ENCODE assay signal across 1 cellular context in the genomic region with DNA sequence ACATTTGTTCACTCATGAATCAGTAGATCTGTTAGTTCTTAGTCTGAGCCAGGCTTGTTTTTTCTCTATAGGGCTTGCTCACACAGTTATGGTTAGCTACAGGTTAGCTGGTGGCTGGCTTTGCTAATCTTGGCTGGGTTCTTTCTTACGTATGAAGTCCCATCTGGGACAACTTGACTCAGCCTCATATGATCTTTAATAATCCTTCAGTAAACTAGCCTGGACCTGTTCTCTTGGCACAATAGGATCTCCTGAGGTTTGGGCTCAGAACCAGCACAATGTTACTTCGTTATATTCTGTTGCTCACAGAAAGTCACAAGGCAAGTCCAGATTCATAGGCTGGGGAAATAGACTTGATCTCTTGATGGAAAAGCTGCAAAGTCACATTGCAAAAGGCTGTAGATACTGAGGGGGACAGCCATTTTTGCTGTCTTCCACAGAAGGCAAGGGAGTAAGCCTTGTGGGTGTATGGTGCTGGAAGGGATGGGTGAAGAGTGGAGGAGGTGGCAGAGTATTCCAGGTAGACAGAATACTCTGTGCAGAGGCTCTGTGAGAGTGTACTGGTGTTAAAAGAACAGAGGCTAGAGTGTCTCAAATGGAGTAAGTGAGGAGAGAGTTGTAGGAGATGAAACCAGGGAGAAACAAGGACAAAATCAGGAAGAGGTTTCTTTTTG.
TF ChIP-seq lines count a peak whose summit lies in the region.

No MANE protein-coding gene starts in this region.

TF ChIP-seq in HEK293, 187 proteins besides CTCF, POLR2A, EP300 and RAD21:
- TF ChIP-seq SCRT2 (tag by site-specific recombination; IDR thresholded peaks at IDR 0.05) (peak; percentile 21; the same call in 1 of the 2 replicates), ZNF24 (tag by site-specific recombination; IDR thresholded peaks at IDR 0.05) (no peak), ZSCAN23 (tag by site-specific recombination; IDR thresholded peaks at IDR 0.05) (no peak), ZNF677 (tag by site-specific recombination; IDR thresholded peaks at IDR 0.05) (peak; percentile 81)
